In genomic region chr4:88211473-88212252, GRCh38 we compare ENCODE assay signal across 9 cellular contexts. TPM values are rescaled to one million over a fixed set of nuclear protein-coding genes. Genes with fewer than 3 reads are reported as not detected.
DNase-seq lines count a peak whose midpoint lies in the region; ATAC-seq and TF ChIP-seq lines count a peak whose summit lies in the region.
"Had no signal": no experiment of that assay in that cellular context is flagged by ENCODE, and none has a peak within 500 bp of the region (broad histone marks: within the 10 kb centered on the region; RNA-seq: fewer than 3 reads in every experiment).

No MANE protein-coding gene starts in this region.

- no peaks in the 10 kb centered on the region for H3K79me1 ChIP-seq in mesenchymal stem cell (replicated peaks; ENCODE audit: low read length, poor library complexity, severe bottlenecking)

- H4K91ac ChIP-seq in mesenchymal stem cell (ENCODE audit: low read length), result no peak overlapping the region

- no peak overlapping the region for H2BK15ac ChIP-seq in mesenchymal stem cell (ENCODE audit: low read depth, poor library complexity, severe bottlenecking)

- H3K4ac ChIP-seq in mesenchymal stem cell (ENCODE audit: low read depth in 1 of 2, low read length in 2 of 2), result no peak overlapping the region

- no peak overlapping the region for H2BK12ac ChIP-seq in mesenchymal stem cell (ENCODE audit: low read length in 2 of 2)

- H3K9ac ChIP-seq in SU-DHL-6 (ENCODE audit: low read length), result no peak overlapping the region
- no peak overlapping the region for H3K9ac ChIP-seq in mesenchymal stem cell (ENCODE audit: low read length)

- no peak overlapping the region for H2BK5ac ChIP-seq in mesenchymal stem cell (ENCODE audit: low read depth, low read length, poor library complexity, severe bottlenecking)

- H3F3A ChIP-seq in SU-DHL-6 (ENCODE audit: insufficient read depth), result no peaks in the 10 kb centered on the region

- H3K27me3 Mint-ChIP-seq in T-helper 2 cell treated with Interferon-gamma antibody and Interleukin-4, amounts not matched to agents 5 μg/mL and 100 μg/mL, for 36 hours (ENCODE audit: low read depth), result peaks cover 7% of the 10 kb centered on the region

- 68% methylated on average over 16 of the region's 18 CpGs for WGBS in mesenchymal stem cell

- no peak overlapping the region for H2BK120ac ChIP-seq in mesenchymal stem cell (ENCODE audit: low read depth, low read length)

- ATAC-seq in GM18505 (IDR thresholded peaks at IDR 0.05; ENCODE audit: unreplicated experiment), result peak; percentile 64

- no peak overlapping the region for H4K8ac ChIP-seq in mesenchymal stem cell (ENCODE audit: low read length)

- H2AK5ac ChIP-seq in mesenchymal stem cell (ENCODE audit: low read length, severe bottlenecking), result no peak overlapping the region

- DNase-seq in COLO668 (lab: John Stamatoyannopoulos, UW; ENCODE audit: unreplicated experiment), result peak; percentile 30
- peak in 41 of 76 experiments; percentile 1 to 61 (median 22) for DNase-seq in HUDEP-2 (lab: John Stamatoyannopoulos, UW; ENCODE audit: unreplicated experiment in 76 of 76)
- peak; percentile 72 for DNase-seq in dedifferentiated amniotic fluid mesenchymal stem cell (ENCODE audit: extremely low spot score)
- DNase-seq in mesenchymal stem cell, result peak; percentile 61
- no peak for DNase-seq in tibial artery
- no peak for DNase-seq in T-helper 2 cell treated with Interferon-gamma antibody and Interleukin-4, amounts not matched to agents 5 μg/mL and 100 μg/mL, for 36 hours (ENCODE audit: low spot score)

- no peaks in the 10 kb centered on the region for H4K20me1 ChIP-seq in SU-DHL-6 (ENCODE audit: low read depth, low read length)

- no peak overlapping the region for H3K18ac ChIP-seq in mesenchymal stem cell (ENCODE audit: low read depth in 1 of 2, low read length in 2 of 2)

- H3K23ac ChIP-seq in mesenchymal stem cell (ENCODE audit: low read length in 2 of 2), result no peak overlapping the region

- intact Hi-C loops in tibial artery (cut with DNase I; ENCODE audit: low total_unique reads), result loop anchor here (2.0 to 10.0 kb wide), 2 partner anchors 359 to 667 kb away; no protein-coding TSS in a partner anchor

- no peaks in the 10 kb centered on the region for H3K79me2 ChIP-seq in SU-DHL-6 (ENCODE audit: insufficient read depth, low read length)

- H3K4me2 ChIP-seq in SU-DHL-6 (ENCODE audit: low read depth, low read length, poor library complexity, severe bottlenecking) (no peak overlapping the region), mesenchymal stem cell (ENCODE audit: low read length, poor library complexity, severe bottlenecking) (no peak overlapping the region)

- H3K14ac ChIP-seq in mesenchymal stem cell (ENCODE audit: low read length in 2 of 2), result no peak overlapping the region

- H3K27ac ChIP-seq in SU-DHL-6 (ENCODE audit: low read depth, low read length) (no peak overlapping the region), mesenchymal stem cell (ENCODE audit: low read length, poor library complexity, severe bottlenecking) (no peak overlapping the region), tibial artery (no peak overlapping the region)

- no peaks in the 10 kb centered on the region for H3K9me3 ChIP-seq in SU-DHL-6 (ENCODE audit: insufficient read depth, low read length)
- H3K9me3 ChIP-seq in mesenchymal stem cell (ENCODE audit: control insufficient read depth, low read length), result no peaks in the 10 kb centered on the region
- H3K9me3 ChIP-seq in tibial artery, result no peaks in the 10 kb centered on the region

- no peaks in the 10 kb centered on the region for H3K27me3 ChIP-seq in SU-DHL-6 (ENCODE audit: low read length)
- peaks cover 0 to 3% of the 10 kb centered on the region in 2 experiments for H3K27me3 ChIP-seq in mesenchymal stem cell (ENCODE audit: control insufficient read depth in 1 of 2, insufficient read depth in 1 of 2, low read length in 2 of 2)
- H3K27me3 ChIP-seq in tibial artery, result no peaks in the 10 kb centered on the region

- no peak overlapping the region for H3K4me3 ChIP-seq in SU-DHL-6 (ENCODE audit: insufficient read depth, low read length, poor library complexity, severe bottlenecking)
- H3K4me3 ChIP-seq in mesenchymal stem cell (ENCODE audit: insufficient read depth in 1 of 2, low read depth in 1 of 2, low read length in 2 of 2), result no peak overlapping the region
- no peak overlapping the region for H3K4me3 ChIP-seq in tibial artery

- H3K9me2 ChIP-seq in SU-DHL-6 (replicated peaks; ENCODE audit: insufficient read depth, low read length), result no peaks in the 10 kb centered on the region

- no peak for TF ChIP-seq POLR2A in GM18505 (IDR thresholded peaks at IDR 0.05; ENCODE audit: borderline replicate concordance, extremely low read depth, insufficient read depth, insufficient read length)

- no peak overlapping the region for H3K27ac Mint-ChIP-seq in T-helper 2 cell treated with Interferon-gamma antibody and Interleukin-4, amounts not matched to agents 5 μg/mL and 100 μg/mL, for 36 hours
- H3K27ac Mint-ChIP-seq: activated naive CD8-positive, alpha-beta T cell had no signal

- no peak overlapping the region for H2AFZ ChIP-seq in SU-DHL-6 (ENCODE audit: low read depth, low read length, severe bottlenecking)
- no peak overlapping the region for H2AFZ ChIP-seq in mesenchymal stem cell (ENCODE audit: low read depth, low read length)

- peak; percentile 25 for TF ChIP-seq CTCF in SU-DHL-6 (IDR thresholded peaks at IDR 0.05; ENCODE audit: insufficient read depth, low read length, poor library complexity, severe bottlenecking)
- TF ChIP-seq CTCF in tibial artery (IDR thresholded peaks at IDR 0.05), result peak; percentile 68 to 83

- H3K9me3 Mint-ChIP-seq in T-helper 2 cell treated with Interferon-gamma antibody and Interleukin-4, amounts not matched to agents 5 μg/mL and 100 μg/mL, for 36 hours, result no peaks in the 10 kb centered on the region

- H3K4me1 Mint-ChIP-seq in T-helper 2 cell treated with Interferon-gamma antibody and Interleukin-4, amounts not matched to agents 5 μg/mL and 100 μg/mL, for 36 hours (ENCODE audit: low read depth), result peaks cover 2% of the 10 kb centered on the region

- H3K36me3 Mint-ChIP-seq in T-helper 2 cell treated with Interferon-gamma antibody and Interleukin-4, amounts not matched to agents 5 μg/mL and 100 μg/mL, for 36 hours (ENCODE audit: low read depth), result no peaks in the 10 kb centered on the region
- H3K36me3 Mint-ChIP-seq: activated naive CD8-positive, alpha-beta T cell had no signal

- no peaks in the 10 kb centered on the region for H3K4me1 ChIP-seq in mesenchymal stem cell (ENCODE audit: control insufficient read depth, insufficient read depth, low read depth, low read length)
- peaks cover 0 to 4% (median 0%) of the 10 kb centered on the region in 4 donors for H3K4me1 ChIP-seq in tibial artery

- H3K4me3 Mint-ChIP-seq in T-helper 2 cell treated with Interferon-gamma antibody and Interleukin-4, amounts not matched to agents 5 μg/mL and 100 μg/mL, for 36 hours, result no peak overlapping the region
- H3K4me3 Mint-ChIP-seq: activated naive CD8-positive, alpha-beta T cell had no signal

- H3K36me3 ChIP-seq in SU-DHL-6 (ENCODE audit: low read length) (no peaks in the 10 kb centered on the region), mesenchymal stem cell (ENCODE audit: control insufficient read depth in 1 of 2, insufficient read depth in 2 of 2, low read depth in 1 of 2, low read length in 2 of 2) (no peaks in the 10 kb centered on the region), tibial artery (no peaks in the 10 kb centered on the region)

RNA-seq across cellular contexts. Expression of gene ABCG2, which starts 53.2 kb away (rescaled TPM):
- polyA plus RNA-seq in mesenchymal stem cell (2013, experiment 1 of 2), result 1.1 TPM
- 1.4 TPM for polyA plus RNA-seq in mesenchymal stem cell (2013, experiment 2 of 2)

Comparison
In these comparisons a context has a peak if more than half of its experiments do, and no peak if none do; other contexts are left out.
1. DNase-seq: peak in COLO668 (single experiment), HUDEP-2 (41 of 76), dedifferentiated amniotic fluid mesenchymal stem cell (single experiment) and mesenchymal stem cell (single experiment); none in tibial artery (0 of 2) and T-helper 2 cell treated with Interferon-gamma antibody and Interleukin-4, amounts not matched to agents 5 μg/mL and 100 μg/mL, for 36 hours (single experiment).